Comparison of ENCODE assay signal across 1 cellular context in the genomic region with DNA sequence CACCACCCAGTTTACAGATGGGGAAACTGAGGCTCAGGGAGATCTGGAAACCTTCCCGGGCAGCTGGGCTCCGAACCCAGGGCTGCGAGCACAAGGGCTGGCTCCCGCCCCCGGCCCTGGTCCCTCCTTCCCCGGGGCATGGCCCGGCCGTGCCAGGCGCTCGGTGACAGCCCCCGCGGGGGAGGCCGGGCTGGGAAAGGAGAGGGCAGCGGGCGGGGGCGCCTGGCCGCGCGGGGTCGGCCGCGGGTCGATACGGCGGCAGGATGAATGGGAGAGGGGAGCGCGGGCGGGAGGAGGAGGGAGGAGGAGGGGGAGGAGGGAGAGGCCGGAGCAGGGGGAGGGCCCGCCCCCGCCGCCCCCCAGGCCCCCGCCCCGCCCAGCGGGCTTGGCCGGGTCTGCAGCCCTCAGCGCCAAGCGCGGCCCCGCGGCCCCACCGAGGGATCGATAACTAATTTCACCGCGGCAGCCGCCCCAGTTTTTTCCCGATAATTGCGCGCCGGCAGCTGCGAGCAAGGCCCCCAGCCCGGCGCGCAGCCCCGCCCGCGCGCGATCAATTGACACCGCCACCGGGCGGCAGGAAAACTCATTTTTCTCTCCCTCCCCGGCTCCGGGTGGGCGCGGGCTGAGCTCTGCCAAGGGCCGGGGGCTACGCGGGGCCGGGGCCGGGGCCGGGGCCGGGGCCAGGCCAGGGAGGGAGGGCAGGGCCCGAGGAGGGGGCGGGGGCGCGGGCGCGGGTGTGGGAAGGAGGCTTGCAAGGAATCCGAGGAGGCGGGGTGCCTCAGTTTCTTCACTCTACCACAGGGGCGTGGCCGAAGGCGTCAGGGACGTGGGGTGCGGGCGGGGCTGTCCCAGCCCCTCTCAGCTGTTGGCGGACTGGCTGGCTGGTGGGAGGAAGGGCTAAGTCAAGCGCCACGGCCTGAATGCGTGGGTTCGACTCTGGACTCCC.
TF ChIP-seq lines count a peak whose summit lies in the region.

No MANE protein-coding gene starts in this region.

TF ChIP-seq in K562, 482 proteins besides CTCF, POLR2A, EP300 and RAD21 (continued from another document and continues in another):
- TF ChIP-seq, protein P1, sequence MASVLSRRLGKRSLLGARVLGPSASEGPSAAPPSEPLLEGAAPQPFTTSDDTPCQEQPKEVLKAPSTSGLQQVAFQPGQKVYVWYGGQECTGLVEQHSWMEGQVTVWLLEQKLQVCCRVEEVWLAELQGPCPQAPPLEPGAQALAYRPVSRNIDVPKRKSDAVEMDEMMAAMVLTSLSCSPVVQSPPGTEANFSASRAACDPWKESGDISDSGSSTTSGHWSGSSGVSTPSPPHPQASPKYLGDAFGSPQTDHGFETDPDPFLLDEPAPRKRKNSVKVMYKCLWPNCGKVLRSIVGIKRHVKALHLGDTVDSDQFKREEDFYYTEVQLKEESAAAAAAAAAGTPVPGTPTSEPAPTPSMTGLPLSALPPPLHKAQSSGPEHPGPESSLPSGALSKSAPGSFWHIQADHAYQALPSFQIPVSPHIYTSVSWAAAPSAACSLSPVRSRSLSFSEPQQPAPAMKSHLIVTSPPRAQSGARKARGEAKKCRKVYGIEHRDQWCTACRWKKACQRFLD (CRISPR knock-in tag; IDR thresholded peaks at IDR 0.05), result no peak
- TF ChIP-seq, protein P2, sequence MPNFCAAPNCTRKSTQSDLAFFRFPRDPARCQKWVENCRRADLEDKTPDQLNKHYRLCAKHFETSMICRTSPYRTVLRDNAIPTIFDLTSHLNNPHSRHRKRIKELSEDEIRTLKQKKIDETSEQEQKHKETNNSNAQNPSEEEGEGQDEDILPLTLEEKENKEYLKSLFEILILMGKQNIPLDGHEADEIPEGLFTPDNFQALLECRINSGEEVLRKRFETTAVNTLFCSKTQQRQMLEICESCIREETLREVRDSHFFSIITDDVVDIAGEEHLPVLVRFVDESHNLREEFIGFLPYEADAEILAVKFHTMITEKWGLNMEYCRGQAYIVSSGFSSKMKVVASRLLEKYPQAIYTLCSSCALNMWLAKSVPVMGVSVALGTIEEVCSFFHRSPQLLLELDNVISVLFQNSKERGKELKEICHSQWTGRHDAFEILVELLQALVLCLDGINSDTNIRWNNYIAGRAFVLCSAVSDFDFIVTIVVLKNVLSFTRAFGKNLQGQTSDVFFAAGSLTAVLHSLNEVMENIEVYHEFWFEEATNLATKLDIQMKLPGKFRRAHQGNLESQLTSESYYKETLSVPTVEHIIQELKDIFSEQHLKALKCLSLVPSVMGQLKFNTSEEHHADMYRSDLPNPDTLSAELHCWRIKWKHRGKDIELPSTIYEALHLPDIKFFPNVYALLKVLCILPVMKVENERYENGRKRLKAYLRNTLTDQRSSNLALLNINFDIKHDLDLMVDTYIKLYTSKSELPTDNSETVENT (CRISPR knock-in tag; IDR thresholded peaks at IDR 0.05), result no peak
- TF ChIP-seq, protein P3, sequence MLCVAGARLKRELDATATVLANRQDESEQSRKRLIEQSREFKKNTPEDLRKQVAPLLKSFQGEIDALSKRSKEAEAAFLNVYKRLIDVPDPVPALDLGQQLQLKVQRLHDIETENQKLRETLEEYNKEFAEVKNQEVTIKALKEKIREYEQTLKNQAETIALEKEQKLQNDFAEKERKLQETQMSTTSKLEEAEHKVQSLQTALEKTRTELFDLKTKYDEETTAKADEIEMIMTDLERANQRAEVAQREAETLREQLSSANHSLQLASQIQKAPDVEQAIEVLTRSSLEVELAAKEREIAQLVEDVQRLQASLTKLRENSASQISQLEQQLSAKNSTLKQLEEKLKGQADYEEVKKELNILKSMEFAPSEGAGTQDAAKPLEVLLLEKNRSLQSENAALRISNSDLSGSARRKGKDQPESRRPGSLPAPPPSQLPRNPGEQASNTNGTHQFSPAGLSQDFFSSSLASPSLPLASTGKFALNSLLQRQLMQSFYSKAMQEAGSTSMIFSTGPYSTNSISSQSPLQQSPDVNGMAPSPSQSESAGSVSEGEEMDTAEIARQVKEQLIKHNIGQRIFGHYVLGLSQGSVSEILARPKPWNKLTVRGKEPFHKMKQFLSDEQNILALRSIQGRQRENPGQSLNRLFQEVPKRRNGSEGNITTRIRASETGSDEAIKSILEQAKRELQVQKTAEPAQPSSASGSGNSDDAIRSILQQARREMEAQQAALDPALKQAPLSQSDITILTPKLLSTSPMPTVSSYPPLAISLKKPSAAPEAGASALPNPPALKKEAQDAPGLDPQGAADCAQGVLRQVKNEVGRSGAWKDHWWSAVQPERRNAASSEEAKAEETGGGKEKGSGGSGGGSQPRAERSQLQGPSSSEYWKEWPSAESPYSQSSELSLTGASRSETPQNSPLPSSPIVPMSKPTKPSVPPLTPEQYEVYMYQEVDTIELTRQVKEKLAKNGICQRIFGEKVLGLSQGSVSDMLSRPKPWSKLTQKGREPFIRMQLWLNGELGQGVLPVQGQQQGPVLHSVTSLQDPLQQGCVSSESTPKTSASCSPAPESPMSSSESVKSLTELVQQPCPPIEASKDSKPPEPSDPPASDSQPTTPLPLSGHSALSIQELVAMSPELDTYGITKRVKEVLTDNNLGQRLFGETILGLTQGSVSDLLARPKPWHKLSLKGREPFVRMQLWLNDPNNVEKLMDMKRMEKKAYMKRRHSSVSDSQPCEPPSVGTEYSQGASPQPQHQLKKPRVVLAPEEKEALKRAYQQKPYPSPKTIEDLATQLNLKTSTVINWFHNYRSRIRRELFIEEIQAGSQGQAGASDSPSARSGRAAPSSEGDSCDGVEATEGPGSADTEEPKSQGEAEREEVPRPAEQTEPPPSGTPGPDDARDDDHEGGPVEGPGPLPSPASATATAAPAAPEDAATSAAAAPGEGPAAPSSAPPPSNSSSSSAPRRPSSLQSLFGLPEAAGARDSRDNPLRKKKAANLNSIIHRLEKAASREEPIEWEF (CRISPR knock-in tag; IDR thresholded peaks at IDR 0.05), result peak; percentile 83; the same call in 1 of the 2 replicates
- TF ChIP-seq, protein P4, sequence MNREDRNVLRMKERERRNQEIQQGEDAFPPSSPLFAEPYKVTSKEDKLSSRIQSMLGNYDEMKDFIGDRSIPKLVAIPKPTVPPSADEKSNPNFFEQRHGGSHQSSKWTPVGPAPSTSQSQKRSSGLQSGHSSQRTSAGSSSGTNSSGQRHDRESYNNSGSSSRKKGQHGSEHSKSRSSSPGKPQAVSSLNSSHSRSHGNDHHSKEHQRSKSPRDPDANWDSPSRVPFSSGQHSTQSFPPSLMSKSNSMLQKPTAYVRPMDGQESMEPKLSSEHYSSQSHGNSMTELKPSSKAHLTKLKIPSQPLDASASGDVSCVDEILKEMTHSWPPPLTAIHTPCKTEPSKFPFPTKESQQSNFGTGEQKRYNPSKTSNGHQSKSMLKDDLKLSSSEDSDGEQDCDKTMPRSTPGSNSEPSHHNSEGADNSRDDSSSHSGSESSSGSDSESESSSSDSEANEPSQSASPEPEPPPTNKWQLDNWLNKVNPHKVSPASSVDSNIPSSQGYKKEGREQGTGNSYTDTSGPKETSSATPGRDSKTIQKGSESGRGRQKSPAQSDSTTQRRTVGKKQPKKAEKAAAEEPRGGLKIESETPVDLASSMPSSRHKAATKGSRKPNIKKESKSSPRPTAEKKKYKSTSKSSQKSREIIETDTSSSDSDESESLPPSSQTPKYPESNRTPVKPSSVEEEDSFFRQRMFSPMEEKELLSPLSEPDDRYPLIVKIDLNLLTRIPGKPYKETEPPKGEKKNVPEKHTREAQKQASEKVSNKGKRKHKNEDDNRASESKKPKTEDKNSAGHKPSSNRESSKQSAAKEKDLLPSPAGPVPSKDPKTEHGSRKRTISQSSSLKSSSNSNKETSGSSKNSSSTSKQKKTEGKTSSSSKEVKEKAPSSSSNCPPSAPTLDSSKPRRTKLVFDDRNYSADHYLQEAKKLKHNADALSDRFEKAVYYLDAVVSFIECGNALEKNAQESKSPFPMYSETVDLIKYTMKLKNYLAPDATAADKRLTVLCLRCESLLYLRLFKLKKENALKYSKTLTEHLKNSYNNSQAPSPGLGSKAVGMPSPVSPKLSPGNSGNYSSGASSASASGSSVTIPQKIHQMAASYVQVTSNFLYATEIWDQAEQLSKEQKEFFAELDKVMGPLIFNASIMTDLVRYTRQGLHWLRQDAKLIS (CRISPR knock-in tag; IDR thresholded peaks at IDR 0.05), result no peak
- TF ChIP-seq SOX6 (IDR thresholded peaks at IDR 0.05) (no peak), ZNF77 (CRISPR knock-in tag; IDR thresholded peaks at IDR 0.05) (no peak), ZNF347 (CRISPR knock-in tag; IDR thresholded peaks at IDR 0.05; ENCODE audit: low read depth) (no peak), ZNF551 (CRISPR knock-in tag; IDR thresholded peaks at IDR 0.05) (no peak), U2AF2 (optimal IDR thresholded peaks at IDR 0.05; ENCODE audit: low read depth, low read length) (no peak), ZBTB8A (IDR thresholded peaks at IDR 0.05; ENCODE audit: partially characterized antibody) (no peak), ZSCAN29 (IDR thresholded peaks at IDR 0.05) (no peak), EGR1 (conservative IDR thresholded peaks at IDR 0.05) (0 out of 2 replicates have a peak, but pooled peaks have one; percentile 16), POLR3G (IDR thresholded peaks at IDR 0.05; ENCODE audit: extremely low read depth, insufficient read length, insufficient replicate concordance) (no peak), MAZ (CRISPR knock-in tag; conservative IDR thresholded peaks at IDR 0.05 in 1 of 2, IDR thresholded peaks at IDR 0.05 in 1 of 2) (peak in 1 of 2 experiments; percentile 64; a peak in 2 of 4 replicates), POLR2AphosphoS5 (IDR thresholded peaks at IDR 0.05; ENCODE audit: control insufficient read depth, insufficient read depth, low read depth, low read length) (no peak), ZNF57 (CRISPR knock-in tag; IDR thresholded peaks at IDR 0.05) (no peak)
- TF ChIP-seq, protein P5, sequence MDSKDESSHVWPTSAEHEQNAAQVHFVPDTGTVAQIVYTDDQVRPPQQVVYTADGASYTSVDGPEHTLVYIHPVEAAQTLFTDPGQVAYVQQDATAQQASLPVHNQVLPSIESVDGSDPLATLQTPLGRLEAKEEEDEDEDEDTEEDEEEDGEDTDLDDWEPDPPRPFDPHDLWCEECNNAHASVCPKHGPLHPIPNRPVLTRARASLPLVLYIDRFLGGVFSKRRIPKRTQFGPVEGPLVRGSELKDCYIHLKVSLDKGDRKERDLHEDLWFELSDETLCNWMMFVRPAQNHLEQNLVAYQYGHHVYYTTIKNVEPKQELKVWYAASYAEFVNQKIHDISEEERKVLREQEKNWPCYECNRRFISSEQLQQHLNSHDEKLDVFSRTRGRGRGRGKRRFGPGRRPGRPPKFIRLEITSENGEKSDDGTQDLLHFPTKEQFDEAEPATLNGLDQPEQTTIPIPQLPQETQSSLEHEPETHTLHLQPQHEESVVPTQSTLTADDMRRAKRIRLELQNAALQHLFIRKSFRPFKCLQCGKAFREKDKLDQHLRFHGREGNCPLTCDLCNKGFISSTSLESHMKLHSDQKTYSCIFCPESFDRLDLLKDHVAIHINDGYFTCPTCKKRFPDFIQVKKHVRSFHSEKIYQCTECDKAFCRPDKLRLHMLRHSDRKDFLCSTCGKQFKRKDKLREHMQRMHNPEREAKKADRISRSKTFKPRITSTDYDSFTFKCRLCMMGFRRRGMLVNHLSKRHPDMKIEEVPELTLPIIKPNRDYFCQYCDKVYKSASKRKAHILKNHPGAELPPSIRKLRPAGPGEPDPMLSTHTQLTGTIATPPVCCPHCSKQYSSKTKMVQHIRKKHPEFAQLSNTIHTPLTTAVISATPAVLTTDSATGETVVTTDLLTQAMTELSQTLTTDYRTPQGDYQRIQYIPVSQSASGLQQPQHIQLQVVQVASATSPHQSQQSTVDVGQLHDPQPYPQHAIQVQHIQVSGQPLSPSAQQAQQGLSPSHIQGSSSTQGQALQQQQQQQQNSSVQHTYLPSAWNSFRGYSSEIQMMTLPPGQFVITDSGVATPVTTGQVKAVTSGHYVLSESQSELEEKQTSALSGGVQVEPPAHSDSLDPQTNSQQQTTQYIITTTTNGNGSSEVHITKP (IDR thresholded peaks at IDR 0.05; ENCODE audit: partially characterized antibody), result no peak
- TF ChIP-seq, protein P6, sequence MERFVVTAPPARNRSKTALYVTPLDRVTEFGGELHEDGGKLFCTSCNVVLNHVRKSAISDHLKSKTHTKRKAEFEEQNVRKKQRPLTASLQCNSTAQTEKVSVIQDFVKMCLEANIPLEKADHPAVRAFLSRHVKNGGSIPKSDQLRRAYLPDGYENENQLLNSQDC (CRISPR knock-in tag; IDR thresholded peaks at IDR 0.05), result no peak
- TF ChIP-seq, protein P7, sequence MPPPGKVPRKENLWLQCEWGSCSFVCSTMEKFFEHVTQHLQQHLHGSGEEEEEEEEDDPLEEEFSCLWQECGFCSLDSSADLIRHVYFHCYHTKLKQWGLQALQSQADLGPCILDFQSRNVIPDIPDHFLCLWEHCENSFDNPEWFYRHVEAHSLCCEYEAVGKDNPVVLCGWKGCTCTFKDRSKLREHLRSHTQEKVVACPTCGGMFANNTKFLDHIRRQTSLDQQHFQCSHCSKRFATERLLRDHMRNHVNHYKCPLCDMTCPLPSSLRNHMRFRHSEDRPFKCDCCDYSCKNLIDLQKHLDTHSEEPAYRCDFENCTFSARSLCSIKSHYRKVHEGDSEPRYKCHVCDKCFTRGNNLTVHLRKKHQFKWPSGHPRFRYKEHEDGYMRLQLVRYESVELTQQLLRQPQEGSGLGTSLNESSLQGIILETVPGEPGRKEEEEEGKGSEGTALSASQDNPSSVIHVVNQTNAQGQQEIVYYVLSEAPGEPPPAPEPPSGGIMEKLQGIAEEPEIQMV (tag; conservative IDR thresholded peaks at IDR 0.05; ENCODE audit: low read depth), result no peak
- TF ChIP-seq, protein P8, sequence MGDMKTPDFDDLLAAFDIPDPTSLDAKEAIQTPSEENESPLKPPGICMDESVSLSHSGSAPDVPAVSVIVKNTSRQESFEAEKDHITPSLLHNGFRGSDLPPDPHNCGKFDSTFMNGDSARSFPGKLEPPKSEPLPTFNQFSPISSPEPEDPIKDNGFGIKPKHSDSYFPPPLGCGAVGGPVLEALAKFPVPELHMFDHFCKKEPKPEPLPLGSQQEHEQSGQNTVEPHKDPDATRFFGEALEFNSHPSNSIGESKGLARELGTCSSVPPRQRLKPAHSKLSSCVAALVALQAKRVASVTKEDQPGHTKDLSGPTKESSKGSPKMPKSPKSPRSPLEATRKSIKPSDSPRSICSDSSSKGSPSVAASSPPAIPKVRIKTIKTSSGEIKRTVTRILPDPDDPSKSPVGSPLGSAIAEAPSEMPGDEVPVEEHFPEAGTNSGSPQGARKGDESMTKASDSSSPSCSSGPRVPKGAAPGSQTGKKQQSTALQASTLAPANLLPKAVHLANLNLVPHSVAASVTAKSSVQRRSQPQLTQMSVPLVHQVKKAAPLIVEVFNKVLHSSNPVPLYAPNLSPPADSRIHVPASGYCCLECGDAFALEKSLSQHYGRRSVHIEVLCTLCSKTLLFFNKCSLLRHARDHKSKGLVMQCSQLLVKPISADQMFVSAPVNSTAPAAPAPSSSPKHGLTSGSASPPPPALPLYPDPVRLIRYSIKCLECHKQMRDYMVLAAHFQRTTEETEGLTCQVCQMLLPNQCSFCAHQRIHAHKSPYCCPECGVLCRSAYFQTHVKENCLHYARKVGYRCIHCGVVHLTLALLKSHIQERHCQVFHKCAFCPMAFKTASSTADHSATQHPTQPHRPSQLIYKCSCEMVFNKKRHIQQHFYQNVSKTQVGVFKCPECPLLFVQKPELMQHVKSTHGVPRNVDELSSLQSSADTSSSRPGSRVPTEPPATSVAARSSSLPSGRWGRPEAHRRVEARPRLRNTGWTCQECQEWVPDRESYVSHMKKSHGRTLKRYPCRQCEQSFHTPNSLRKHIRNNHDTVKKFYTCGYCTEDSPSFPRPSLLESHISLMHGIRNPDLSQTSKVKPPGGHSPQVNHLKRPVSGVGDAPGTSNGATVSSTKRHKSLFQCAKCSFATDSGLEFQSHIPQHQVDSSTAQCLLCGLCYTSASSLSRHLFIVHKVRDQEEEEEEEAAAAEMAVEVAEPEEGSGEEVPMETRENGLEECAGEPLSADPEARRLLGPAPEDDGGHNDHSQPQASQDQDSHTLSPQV (IDR thresholded peaks at IDR 0.05), result 0 out of 2 replicates have a peak, but pooled peaks have one; percentile 12
- TF ChIP-seq, protein P9, sequence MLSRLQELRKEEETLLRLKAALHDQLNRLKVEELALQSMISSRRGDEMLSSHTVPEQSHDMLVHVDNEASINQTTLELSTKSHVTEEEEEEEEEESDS (CRISPR knock-in tag; IDR thresholded peaks at IDR 0.05), result no peak
